ENCODE assay signal across 8 cellular contexts in the genomic region with DNA sequence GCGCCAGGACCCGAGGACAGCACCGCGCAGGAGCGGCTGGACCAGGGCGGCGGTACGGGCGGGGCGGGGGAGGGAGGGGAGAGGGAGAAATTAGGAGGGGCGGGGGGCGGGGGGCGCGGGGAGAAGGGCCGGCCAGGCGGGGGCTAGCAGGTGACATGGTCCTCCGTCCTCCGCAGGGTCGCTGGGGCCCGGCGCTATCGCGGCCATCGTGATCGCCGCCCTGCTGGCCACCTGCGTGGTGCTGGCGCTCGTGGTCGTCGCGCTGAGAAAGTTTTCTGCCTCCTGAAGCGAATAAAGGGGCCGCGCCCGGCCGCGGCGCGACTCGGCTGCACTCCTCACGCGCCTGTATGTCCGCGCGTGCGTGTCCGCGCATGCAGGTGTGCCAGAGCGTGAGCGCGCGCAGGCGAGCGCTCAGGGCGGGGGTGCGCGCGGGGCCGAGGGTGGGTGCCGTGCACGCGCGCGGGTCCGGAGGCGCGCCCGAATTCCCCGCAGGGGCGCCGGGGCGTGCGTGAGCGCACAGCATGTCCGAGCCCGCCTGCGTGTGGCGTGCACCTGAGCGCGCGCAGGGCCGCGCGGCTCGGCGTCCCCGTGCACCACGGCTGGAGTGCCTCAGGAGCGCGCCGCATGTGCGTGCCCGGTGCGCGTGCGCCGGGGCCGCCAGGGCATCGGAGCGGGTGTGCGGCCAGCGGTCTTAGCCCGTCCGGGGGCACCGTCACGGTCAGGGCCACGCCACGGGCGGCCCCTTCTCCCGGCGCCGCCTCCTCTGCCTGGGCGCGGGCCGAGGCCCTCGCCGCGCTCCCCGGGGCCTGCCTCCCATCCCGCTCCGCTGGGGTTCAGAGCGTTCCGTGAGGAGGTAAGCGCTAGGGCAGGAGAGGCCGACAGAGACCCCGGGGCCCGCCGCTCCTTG. TPM values are rescaled to one million over a fixed set of nuclear protein-coding genes. Genes with fewer than 3 reads are reported as not detected.
DNase-seq lines count a peak whose midpoint lies in the region; ATAC-seq and TF ChIP-seq lines count a peak whose summit lies in the region.

No MANE protein-coding gene starts in this region.

- peak overlapping the region; percentile 24 for H3K9ac ChIP-seq in iPS-15b (ENCODE audit: low read depth, low read length)

- no peaks in the 10 kb centered on the region for H3K9me3 ChIP-seq in ascending aorta
- no peaks in the 10 kb centered on the region for H3K9me3 ChIP-seq in iPS-15b (ENCODE audit: control insufficient read depth, insufficient read depth, low read length)

- no peak for ATAC-seq in HG02973 (IDR thresholded peaks at IDR 0.05; ENCODE audit: unreplicated experiment)

- H3K27me3 ChIP-seq in ascending aorta = peaks cover 3% of the 10 kb centered on the region
- H3K27me3 ChIP-seq in iPS-15b (ENCODE audit: control insufficient read depth, insufficient read depth, low read length) = peaks cover 24% of the 10 kb centered on the region

- H3K4me1 ChIP-seq in ascending aorta (no peaks in the 10 kb centered on the region), iPS-15b (ENCODE audit: control insufficient read depth, insufficient read depth, low read length) (no peaks in the 10 kb centered on the region)

- H3K36me3 ChIP-seq in ascending aorta = no peaks in the 10 kb centered on the region
- no peaks in the 10 kb centered on the region for H3K36me3 ChIP-seq in iPS-15b (ENCODE audit: control insufficient read depth, insufficient read depth, low read length)

- intact Hi-C loops in ascending aorta (cut with DNase I) = no loop called here

- peak; percentile 60 for DNase-seq in activated CD4-positive, alpha-beta T cell treated with anti-CD3 and anti-CD28 coated beads for 48 hours
- DNase-seq in activated CD4-positive, alpha-beta T cell treated with anti-CD3 and anti-CD28 coated beads, Interleukin-2, amount 50 U/mL, for 1 hour = no peak
- DNase-seq in NCI-H1930 (lab: John Stamatoyannopoulos, UW) (peak; percentile 51 to 78), ascending aorta (ENCODE audit: low spot score in 2 of 2) (no peak), skeletal muscle cell (ENCODE audit: low read depth) (no peak)
- DNase-seq in NK-92 treated with Interleukin-12 subunit alpha and Interleukin-12 subunit beta, amount 100 ng/mL, for 24 hours (lab: John Stamatoyannopoulos, UW) = no peak

- no peak for TF ChIP-seq CTCF in ascending aorta (IDR thresholded peaks at IDR 0.05)

- H3K27ac ChIP-seq in ascending aorta = no peak overlapping the region

- H3K4me3 ChIP-seq in ascending aorta (peak overlapping the region; percentile 56 to 59), iPS-15b (ENCODE audit: low read depth, low read length) (peak overlapping the region; percentile 59), skeletal muscle cell (ENCODE audit: low read depth, low read length) (peak overlapping the region; percentile 42)

RNA-seq across cellular contexts. Expression of gene SNORC, which starts 6.3 kb away (rescaled TPM):
- total RNA-seq in ascending aorta = not detected

Comparison
In these comparisons a context has a peak if more than half of its experiments do, and no peak if none do; other contexts are left out.
1. DNase-seq: peak in activated CD4-positive, alpha-beta T cell treated with anti-CD3 and anti-CD28 coated beads for 48 hours (single experiment) and NCI-H1930 (2 of 2); none in activated CD4-positive, alpha-beta T cell treated with anti-CD3 and anti-CD28 coated beads, Interleukin-2, amount 50 U/mL, for 1 hour (single experiment), ascending aorta (0 of 2), skeletal muscle cell (single experiment) and NK-92 treated with Interleukin-12 subunit alpha and Interleukin-12 subunit beta, amount 100 ng/mL, for 24 hours (single experiment).
2. Peak in every context shown above with its lines, with median percentiles within 50 percentile points of each other: H3K4me3 ChIP-seq.